ENCODE assay signal across 15 cellular contexts in genomic region chr19:38023661-38024574, GRCh38.
DNase-seq lines count a peak whose midpoint lies in the region; ATAC-seq and TF ChIP-seq lines count a peak whose summit lies in the region.
"Had no signal": no experiment of that assay in that cellular context is flagged by ENCODE, and none has a peak within 500 bp of the region (broad histone marks: within the 10 kb centered on the region; RNA-seq: fewer than 3 reads in every experiment).

No MANE protein-coding gene starts in this region.

- H3K9me3 Mint-ChIP-seq in osteocyte (ENCODE audit: unreplicated experiment) = no peaks in the 10 kb centered on the region

- DNase-seq in NCI-H69 (lab: John Stamatoyannopoulos, UW) = peak; percentile 9
- no peak for DNase-seq in osteocyte (ENCODE audit: extremely low spot score, unreplicated experiment)
- DNase-seq in NCI-H146 (lab: John Stamatoyannopoulos, UW) = no peak
- DNase-seq in putamen (ENCODE audit: low spot score) = no peak
- no peak for DNase-seq in NCI-H2029 treated with DMSO at 0.1 percent for 48 hours (lab: John Stamatoyannopoulos, UW)
- DNase-seq: activated CD4-positive, alpha-beta T cell treated with anti-CD3 and anti-CD28 coated beads, Interleukin-2, amount 50 U/mL, for 1 hour; DMS79; NCI-H1092; NCI-H526 treated with DMSO at 0.1 percent for 48 hours had no signal

- no peak for TF ChIP-seq CTCF in osteocyte (IDR thresholded peaks at IDR 0.05)

- H4K20me1 ChIP-seq in BLaER1 = no peaks in the 10 kb centered on the region

- no peaks in the 10 kb centered on the region for H3K27me3 ChIP-seq in BLaER1
- H3K27me3 ChIP-seq: ascending aorta, vagina had no signal

- H3K36me3 ChIP-seq in BLaER1 = no peaks in the 10 kb centered on the region
- H3K36me3 ChIP-seq: ascending aorta, vagina had no signal

- no peak overlapping the region for H3K4me3 ChIP-seq in BLaER1
- H3K4me3 ChIP-seq: ascending aorta, vagina had no signal

- H3K27ac ChIP-seq in BLaER1 = peak overlapping the region; percentile 89
- H3K27ac ChIP-seq: ascending aorta, vagina had no signal

- peak overlapping the region; percentile 73 for H3K27ac Mint-ChIP-seq in osteocyte (ENCODE audit: unreplicated experiment)

- no peaks in the 10 kb centered on the region for H3K9me3 ChIP-seq in BLaER1
- H3K9me3 ChIP-seq: ascending aorta, vagina had no signal

- peaks cover 88% of the 10 kb centered on the region for H3K4me1 ChIP-seq in BLaER1
- H3K4me1 ChIP-seq: ascending aorta had no signal

- ATAC-seq in esophagus mucosa = peak; percentile 70
- ATAC-seq in GM21737 (IDR thresholded peaks at IDR 0.05; ENCODE audit: unreplicated experiment) = no peak
- ATAC-seq: HepG2 had no signal

- peaks cover 25% of the 10 kb centered on the region for H3K4me1 Mint-ChIP-seq in osteocyte (ENCODE audit: unreplicated experiment)

- peak overlapping the region; percentile 85 for H3K4me2 ChIP-seq in BLaER1

- H3K9ac ChIP-seq in BLaER1 = peak overlapping the region; percentile 54

- H3K36me3 Mint-ChIP-seq in osteocyte (ENCODE audit: unreplicated experiment) = no peaks in the 10 kb centered on the region

- no peak overlapping the region for H3K4me3 Mint-ChIP-seq in osteocyte (ENCODE audit: unreplicated experiment)

- H3K27me3 Mint-ChIP-seq in osteocyte (ENCODE audit: unreplicated experiment) = no peaks in the 10 kb centered on the region
